ENCODE assay signal across 7 cellular contexts in the genomic region with DNA sequence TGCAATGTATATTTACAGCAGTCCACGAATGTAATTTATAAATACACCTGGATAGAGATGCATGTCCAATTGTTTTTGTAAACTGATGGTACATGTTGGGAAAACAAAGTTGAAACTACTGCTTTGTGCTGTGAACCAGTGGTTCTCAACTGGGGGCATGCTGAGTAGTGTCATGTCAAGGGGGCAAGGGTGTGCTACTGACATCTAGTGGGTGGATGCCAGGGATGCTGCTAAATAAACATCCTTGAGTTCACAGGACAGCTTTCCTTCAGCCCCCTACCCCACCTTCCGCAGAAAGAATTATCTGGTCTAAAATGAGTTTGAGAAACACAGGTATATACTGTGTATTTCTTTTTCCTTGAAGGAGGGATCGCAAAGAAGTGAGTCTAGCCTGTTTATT.
DNase-seq lines count a peak whose midpoint lies in the region; ATAC-seq and TF ChIP-seq lines count a peak whose summit lies in the region.

No MANE protein-coding gene starts in this region.

- H3K27me3 ChIP-seq in OCI-LY1 (ENCODE audit: insufficient read depth, low read length) (no peaks in the 10 kb centered on the region), gastrocnemius medialis (no peaks in the 10 kb centered on the region)

- intact Hi-C loops in gastrocnemius medialis (cut with DNase I; ENCODE audit: low total_unique reads), result loop anchor here (5.0 kb wide), 1 partner anchor 158 kb away; no protein-coding TSS in a partner anchor

- H3K4me3 ChIP-seq in OCI-LY1 (ENCODE audit: low read depth, low read length, poor library complexity, severe bottlenecking), result no peak overlapping the region
- no peak overlapping the region for H3K4me3 ChIP-seq in fibroblast of villous mesenchyme (ENCODE audit: low read depth, low read length)
- no peak overlapping the region for H3K4me3 ChIP-seq in gastrocnemius medialis

- no peaks in the 10 kb centered on the region for H4K20me1 ChIP-seq in OCI-LY1 (ENCODE audit: insufficient read depth, low read length)

- no peaks in the 10 kb centered on the region for H3K36me3 ChIP-seq in OCI-LY1 (ENCODE audit: insufficient read depth, low read length)
- H3K36me3 ChIP-seq in gastrocnemius medialis, result no peaks in the 10 kb centered on the region

- DNase-seq in fibroblast of villous mesenchyme (ENCODE audit: low read depth), result peak; percentile 36
- DNase-seq in gastrocnemius medialis, result peak in 1 of 2 donors; percentile 18
- DNase-seq in ureter (ENCODE audit: low spot score), result no peak
- no peak for DNase-seq in cerebellum (ENCODE audit: low spot score)

- H3K9ac ChIP-seq in OCI-LY1 (ENCODE audit: low read length), result no peak overlapping the region

- H3K9me3 ChIP-seq in OCI-LY1 (ENCODE audit: low read length) (no peaks in the 10 kb centered on the region), gastrocnemius medialis (no peaks in the 10 kb centered on the region)

- TF ChIP-seq CTCF in GM12874 (IDR thresholded peaks at IDR 0.05; ENCODE audit: insufficient read depth, low read depth, low read length) (peak; percentile 80), OCI-LY1 (IDR thresholded peaks at IDR 0.05; ENCODE audit: low read length) (peak; percentile 62), fibroblast of villous mesenchyme (IDR thresholded peaks at IDR 0.05; ENCODE audit: insufficient read depth, low read depth, low read length) (peak; percentile 56), gastrocnemius medialis (IDR thresholded peaks at IDR 0.05 in 4 of 5, conservative IDR thresholded peaks at IDR 0.05 in 1 of 5) (peak in 3 of 5 experiments; percentile 27 to 59 (median 29))

- H3K27ac ChIP-seq in OCI-LY1 (ENCODE audit: low read depth, low read length, poor library complexity, severe bottlenecking) (no peak overlapping the region), gastrocnemius medialis (no peak overlapping the region)

- TF ChIP-seq POLR2A in gastrocnemius medialis (IDR thresholded peaks at IDR 0.05), result no peak

- no peak overlapping the region for H3K4me2 ChIP-seq in OCI-LY1 (ENCODE audit: low read length)

- H3K9me2 ChIP-seq in OCI-LY1 (ENCODE audit: low read depth, low read length), result no peaks in the 10 kb centered on the region

- in situ Hi-C loops in gastrocnemius medialis (cut with MboI; ENCODE audit: low sequenced_read_pairs in 4 of 4), result no loop called here

- ATAC-seq in HG02973 (IDR thresholded peaks at IDR 0.05; ENCODE audit: unreplicated experiment) (peak; percentile 51), gastrocnemius medialis (peak in 1 of 2 donors; percentile 46)

- no peak overlapping the region for H2AFZ ChIP-seq in OCI-LY1 (ENCODE audit: low read length)

- H3K4me1 ChIP-seq in OCI-LY1 (ENCODE audit: insufficient read depth, low read length, severe bottlenecking), result no peaks in the 10 kb centered on the region
- H3K4me1 ChIP-seq in gastrocnemius medialis, result peaks cover 0 to 7% of the 10 kb centered on the region in 2 donors

- H3K79me2 ChIP-seq in OCI-LY1 (ENCODE audit: insufficient read depth, low read length), result no peaks in the 10 kb centered on the region

- no peaks in the 10 kb centered on the region; the same call in 1 of the 2 replicates for H3F3A ChIP-seq in OCI-LY1 (ENCODE audit: insufficient read depth, low read length)

Comparison
In these comparisons a context has a peak if more than half of its experiments do, and no peak if none do; other contexts are left out.
1. CTCF ChIP-seq: peak in every context shown above with its lines; median percentile 80 in GM12874; 62 in OCI-LY1; 56 in fibroblast of villous mesenchyme; 29 in gastrocnemius medialis.